2 cellular contexts compared by ENCODE assay signal in genomic region chr3:46584598-46585467, GRCh38.
TF ChIP-seq lines count a peak whose summit lies in the region.

No MANE protein-coding gene starts in this region.

TF ChIP-seq in A549, 52 proteins besides CTCF, POLR2A, EP300 and RAD21:
- no peak for TF ChIP-seq CHD2 (IDR thresholded peaks at IDR 0.05; ENCODE audit: low read length, partially characterized antibody)
- TF ChIP-seq MAZ (IDR thresholded peaks at IDR 0.05; ENCODE audit: borderline replicate concordance, low read depth, low read length): no peak
- TF ChIP-seq, protein P1, sequence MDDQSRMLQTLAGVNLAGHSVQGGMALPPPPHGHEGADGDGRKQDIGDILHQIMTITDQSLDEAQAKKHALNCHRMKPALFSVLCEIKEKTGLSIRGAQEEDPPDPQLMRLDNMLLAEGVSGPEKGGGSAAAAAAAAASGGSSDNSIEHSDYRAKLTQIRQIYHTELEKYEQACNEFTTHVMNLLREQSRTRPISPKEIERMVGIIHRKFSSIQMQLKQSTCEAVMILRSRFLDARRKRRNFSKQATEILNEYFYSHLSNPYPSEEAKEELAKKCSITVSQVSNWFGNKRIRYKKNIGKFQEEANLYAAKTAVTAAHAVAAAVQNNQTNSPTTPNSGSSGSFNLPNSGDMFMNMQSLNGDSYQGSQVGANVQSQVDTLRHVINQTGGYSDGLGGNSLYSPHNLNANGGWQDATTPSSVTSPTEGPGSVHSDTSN (IDR thresholded peaks at IDR 0.05): no peak
- TF ChIP-seq, protein P2, sequence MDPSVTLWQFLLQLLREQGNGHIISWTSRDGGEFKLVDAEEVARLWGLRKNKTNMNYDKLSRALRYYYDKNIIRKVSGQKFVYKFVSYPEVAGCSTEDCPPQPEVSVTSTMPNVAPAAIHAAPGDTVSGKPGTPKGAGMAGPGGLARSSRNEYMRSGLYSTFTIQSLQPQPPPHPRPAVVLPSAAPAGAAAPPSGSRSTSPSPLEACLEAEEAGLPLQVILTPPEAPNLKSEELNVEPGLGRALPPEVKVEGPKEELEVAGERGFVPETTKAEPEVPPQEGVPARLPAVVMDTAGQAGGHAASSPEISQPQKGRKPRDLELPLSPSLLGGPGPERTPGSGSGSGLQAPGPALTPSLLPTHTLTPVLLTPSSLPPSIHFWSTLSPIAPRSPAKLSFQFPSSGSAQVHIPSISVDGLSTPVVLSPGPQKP (IDR thresholded peaks at IDR 0.05; ENCODE audit: low read depth, low read length): no peak
- no peak for TF ChIP-seq JUN (IDR thresholded peaks at IDR 0.05)
- no peak for TF ChIP-seq ESRRA (IDR thresholded peaks at IDR 0.05; ENCODE audit: borderline replicate concordance, low read length)
- no peak for TF ChIP-seq ZSCAN20 (CRISPR knock-in tag; IDR thresholded peaks at IDR 0.05)
- TF ChIP-seq FOSL2 (IDR thresholded peaks at IDR 0.05): no peak
- TF ChIP-seq FOSL2 (CRISPR knock-in tag; IDR thresholded peaks at IDR 0.05): no peak
- no peak for TF ChIP-seq REST (IDR thresholded peaks at IDR 0.05)

TF ChIP-seq in liver, 16 proteins besides CTCF, POLR2A, EP300 and RAD21:
- TF ChIP-seq, protein P3, sequence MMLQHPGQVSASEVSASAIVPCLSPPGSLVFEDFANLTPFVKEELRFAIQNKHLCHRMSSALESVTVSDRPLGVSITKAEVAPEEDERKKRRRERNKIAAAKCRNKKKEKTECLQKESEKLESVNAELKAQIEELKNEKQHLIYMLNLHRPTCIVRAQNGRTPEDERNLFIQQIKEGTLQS (IDR thresholded peaks at IDR 0.05): no peak
- TF ChIP-seq RXRA (IDR thresholded peaks at IDR 0.05): no peak
- no peak for TF ChIP-seq YY1 (IDR thresholded peaks at IDR 0.05)
- TF ChIP-seq, protein P4, sequence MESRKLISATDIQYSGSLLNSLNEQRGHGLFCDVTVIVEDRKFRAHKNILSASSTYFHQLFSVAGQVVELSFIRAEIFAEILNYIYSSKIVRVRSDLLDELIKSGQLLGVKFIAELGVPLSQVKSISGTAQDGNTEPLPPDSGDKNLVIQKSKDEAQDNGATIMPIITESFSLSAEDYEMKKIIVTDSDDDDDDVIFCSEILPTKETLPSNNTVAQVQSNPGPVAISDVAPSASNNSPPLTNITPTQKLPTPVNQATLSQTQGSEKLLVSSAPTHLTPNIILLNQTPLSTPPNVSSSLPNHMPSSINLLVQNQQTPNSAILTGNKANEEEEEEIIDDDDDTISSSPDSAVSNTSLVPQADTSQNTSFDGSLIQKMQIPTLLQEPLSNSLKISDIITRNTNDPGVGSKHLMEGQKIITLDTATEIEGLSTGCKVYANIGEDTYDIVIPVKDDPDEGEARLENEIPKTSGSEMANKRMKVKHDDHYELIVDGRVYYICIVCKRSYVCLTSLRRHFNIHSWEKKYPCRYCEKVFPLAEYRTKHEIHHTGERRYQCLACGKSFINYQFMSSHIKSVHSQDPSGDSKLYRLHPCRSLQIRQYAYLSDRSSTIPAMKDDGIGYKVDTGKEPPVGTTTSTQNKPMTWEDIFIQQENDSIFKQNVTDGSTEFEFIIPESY (IDR thresholded peaks at IDR 0.05): no peak
- TF ChIP-seq REST (IDR thresholded peaks at IDR 0.05): no peak
- no peak for TF ChIP-seq EGR1 (IDR thresholded peaks at IDR 0.05; ENCODE audit: low read depth in 2 of 2)
- TF ChIP-seq FOXA2 (IDR thresholded peaks at IDR 0.05): no peak
- TF ChIP-seq HNF4G (IDR thresholded peaks at IDR 0.05): no peak
- TF ChIP-seq TAF1 (conservative IDR thresholded peaks at IDR 0.05): no peak
- no peak for TF ChIP-seq SP1 (IDR thresholded peaks at IDR 0.05)
- TF ChIP-seq, protein P5, sequence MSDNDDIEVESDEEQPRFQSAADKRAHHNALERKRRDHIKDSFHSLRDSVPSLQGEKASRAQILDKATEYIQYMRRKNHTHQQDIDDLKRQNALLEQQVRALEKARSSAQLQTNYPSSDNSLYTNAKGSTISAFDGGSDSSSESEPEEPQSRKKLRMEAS (IDR thresholded peaks at IDR 0.05): no peak
- no peak for TF ChIP-seq GABPA (IDR thresholded peaks at IDR 0.05 in 1 of 2, conservative IDR thresholded peaks at IDR 0.05 in 1 of 2)
- no peak for TF ChIP-seq FOXA1 (IDR thresholded peaks at IDR 0.05)
- TF ChIP-seq NR2F2 (IDR thresholded peaks at IDR 0.05): no peak
